21 cellular contexts compared by ENCODE assay signal in genomic region chr12:102562836-102563425, GRCh38.
DNase-seq lines count a peak whose midpoint lies in the region; ATAC-seq, FAIRE-seq and TF ChIP-seq lines count a peak whose summit lies in the region.
"Had no signal": no experiment of that assay in that cellular context is flagged by ENCODE, and none has a peak within 500 bp of the region (broad histone marks: within the 10 kb centered on the region; RNA-seq: fewer than 3 reads in every experiment).

No MANE protein-coding gene starts in this region.

- H3K4me3 ChIP-seq in K562 (no peak overlapping the region), neural progenitor cell (no peak overlapping the region)
- H3K4me3 ChIP-seq: gastroesophageal sphincter, left ventricle myocardium inferior, ovary had no signal

- ATAC-seq in K562: no peak
- ATAC-seq: activated CD4-positive, CD25-positive, alpha-beta regulatory T cell treated with anti-CD3 and anti-CD28 coated beads, Interleukin-2, amount 50 U/mL, for 24 hours; gastroesophageal sphincter; HepG2 had no signal

- H3K9me3 Mint-ChIP-seq in Calu3 (ENCODE audit: low read depth, unreplicated experiment): peaks cover 10% of the 10 kb centered on the region
- no peaks in the 10 kb centered on the region for H3K9me3 Mint-ChIP-seq in neural progenitor cell
- H3K9me3 Mint-ChIP-seq in activated CD4-positive, alpha-beta memory T cell treated with anti-CD3 and anti-CD28 coated beads for 36 hours: peaks cover 6% of the 10 kb centered on the region
- H3K9me3 Mint-ChIP-seq in activated T-cell treated with anti-CD3 and anti-CD28 coated beads, Interleukin-2, amount 50 U/mL, for 24 hours: no peaks in the 10 kb centered on the region
- H3K9me3 Mint-ChIP-seq: activated T-helper 2 cell treated with anti-CD3 and anti-CD28 coated beads, Interferon-gamma antibody, Interleukin-2, Interleukin-4, amounts not matched to agents 10 μg/mL and 5 μg/mL and 100 μg/mL, durations not matched to agents 14 hours and 24 hours and 36 hours had no signal

- H4K20me1 ChIP-seq in K562 (replicated peaks; ENCODE audit: control insufficient read depth, insufficient read depth, low read length) (no peaks in the 10 kb centered on the region), neural progenitor cell (ENCODE audit: low read depth) (no peaks in the 10 kb centered on the region)

- no peaks in the 10 kb centered on the region for H3K27me3 Mint-ChIP-seq in Calu3 (ENCODE audit: unreplicated experiment)
- no peaks in the 10 kb centered on the region for H3K27me3 Mint-ChIP-seq in neural progenitor cell (ENCODE audit: insufficient read depth, low read depth)
- H3K27me3 Mint-ChIP-seq in activated CD4-positive, alpha-beta memory T cell treated with anti-CD3 and anti-CD28 coated beads for 36 hours: no peaks in the 10 kb centered on the region
- H3K27me3 Mint-ChIP-seq in activated T-cell treated with anti-CD3 and anti-CD28 coated beads, Interleukin-2, amount 50 U/mL, for 24 hours: no peaks in the 10 kb centered on the region

- H2AFZ ChIP-seq in K562 (ENCODE audit: low read depth, low read length) (no peak overlapping the region), neural progenitor cell (replicated peaks) (peak overlapping the region; percentile 26)

- H3K4me2 ChIP-seq in K562 (ENCODE audit: insufficient read depth, low read length): no peak overlapping the region
- H3K4me2 ChIP-seq in neural progenitor cell: no peak overlapping the region

- H3K36me3 Mint-ChIP-seq in Calu3 (ENCODE audit: insufficient read depth, unreplicated experiment) (peaks cover 14% of the 10 kb centered on the region), neural progenitor cell (no peaks in the 10 kb centered on the region)
- H3K36me3 Mint-ChIP-seq in activated CD4-positive, alpha-beta memory T cell treated with anti-CD3 and anti-CD28 coated beads for 36 hours: no peaks in the 10 kb centered on the region
- no peaks in the 10 kb centered on the region for H3K36me3 Mint-ChIP-seq in activated T-cell treated with anti-CD3 and anti-CD28 coated beads, Interleukin-2, amount 50 U/mL, for 24 hours (ENCODE audit: low read depth)

- H3K27me3 ChIP-seq in K562 (ENCODE audit: control insufficient read depth in 2 of 2, insufficient read depth in 2 of 2, low read length in 2 of 2): no peaks in the 10 kb centered on the region
- H3K27me3 ChIP-seq in neural progenitor cell: no peaks in the 10 kb centered on the region
- H3K27me3 ChIP-seq: gastroesophageal sphincter, ovary had no signal

- TF ChIP-seq RAD21 in K562 (CRISPR knock-in tag; conservative IDR thresholded peaks at IDR 0.05 in 1 of 2, IDR thresholded peaks at IDR 0.05 in 1 of 2): no peak

- TF ChIP-seq CTCF in Calu3 (IDR thresholded peaks at IDR 0.05; ENCODE audit: unreplicated experiment) (no peak), K562 (IDR thresholded peaks at IDR 0.05 in 2 of 3, conservative IDR thresholded peaks at IDR 0.05 in 1 of 3; ENCODE audit: insufficient read depth in 2 of 3, low read depth in 1 of 3, low read length in 3 of 3) (no peak), neural progenitor cell (IDR thresholded peaks at IDR 0.05) (no peak)

- CTCF ChIA-PET in Calu3 (lab: Charles Lee) (no interaction called here), K562 (lab: Yijun Ruan, JAX; ENCODE audit: low intra/inter-chr PET ratio) (no interaction called here)
- CTCF ChIA-PET in activated CD4-positive, alpha-beta memory T cell treated with anti-CD3 and anti-CD28 coated beads for 36 hours (lab: Charles Lee): no interaction called here

- H3K79me2 ChIP-seq in K562 (ENCODE audit: control insufficient read depth, insufficient read depth, low read length) (no peaks in the 10 kb centered on the region), neural progenitor cell (ENCODE audit: low read depth) (no peaks in the 10 kb centered on the region)

- 3% methylated on average over 2 of the region's 2 CpGs for WGBS in K562 (ENCODE audit: insufficient coverage, low coverage, missing lambda C conversion rate)

- no peak for TF ChIP-seq POLR2A in K562 (conservative IDR thresholded peaks at IDR 0.05)

- H3K4me1 ChIP-seq in K562 (replicated peaks in 1 of 2; ENCODE audit: control insufficient read depth in 2 of 2, insufficient read depth in 2 of 2, low read length in 2 of 2): no peaks in the 10 kb centered on the region
- no peaks in the 10 kb centered on the region for H3K4me1 ChIP-seq in neural progenitor cell
- H3K4me1 ChIP-seq: gastroesophageal sphincter, left ventricle myocardium inferior had no signal

- no peak overlapping the region for H3K9ac ChIP-seq in K562 (ENCODE audit: insufficient read depth in 1 of 2, low read depth in 2 of 2, low read length in 2 of 2)
- H3K9ac ChIP-seq in neural progenitor cell: no peak overlapping the region

- H3K27ac Mint-ChIP-seq in Calu3 (ENCODE audit: unreplicated experiment): peak overlapping the region; percentile 50
- H3K27ac Mint-ChIP-seq in neural progenitor cell: no peak overlapping the region
- no peak overlapping the region for H3K27ac Mint-ChIP-seq in activated CD4-positive, alpha-beta memory T cell treated with anti-CD3 and anti-CD28 coated beads for 36 hours
- H3K27ac Mint-ChIP-seq in activated T-cell treated with anti-CD3 and anti-CD28 coated beads, Interleukin-2, amount 50 U/mL, for 24 hours: no peak overlapping the region
- H3K27ac Mint-ChIP-seq: activated T-helper 2 cell treated with anti-CD3 and anti-CD28 coated beads, Interferon-gamma antibody, Interleukin-2, Interleukin-4, amounts not matched to agents 10 μg/mL and 5 μg/mL and 100 μg/mL, durations not matched to agents 14 hours and 24 hours and 36 hours had no signal

- DNase-seq in Calu3 (peak; percentile 69), HT1080 (ENCODE audit: low read depth) (peak; percentile 17), K562 (ENCODE audit: extremely low read depth in 1 of 4, low spot score in 3 of 4) (peak in 1 of 4 experiments; percentile 8), neural progenitor cell (ENCODE audit: low spot score) (no peak), occipital lobe (lab: John Stamatoyannopoulos, UW) (no peak), NCI-H1092 (lab: John Stamatoyannopoulos, UW) (no peak)
- DNase-seq in activated CD4-positive, alpha-beta memory T cell treated with anti-CD3 and anti-CD28 coated beads for 36 hours: no peak
- DNase-seq in activated T-cell treated with anti-CD3 and anti-CD28 coated beads, Interleukin-2, amount 50 U/mL, for 24 hours: no peak
- DNase-seq: COR-L47; erythroblast; left ventricle myocardium inferior; MV-4-11; NCI-H1930; NCI-H510A; ovary; Right ventricle myocardium superior; stimulated activated CD4-positive, alpha-beta T cell treated with anti-CD3 and anti-CD28 coated beads, Interleukin-2, amount 100 ng/mL, for 24 hours had no signal

- H3K36me3 ChIP-seq in K562 (ENCODE audit: control insufficient read depth, insufficient read depth, low read length) (no peaks in the 10 kb centered on the region), neural progenitor cell (no peaks in the 10 kb centered on the region)
- H3K36me3 ChIP-seq: gastroesophageal sphincter, left ventricle myocardium inferior, ovary had no signal

- no peak for TF ChIP-seq EP300 in K562 (IDR thresholded peaks at IDR 0.05; ENCODE audit: low read length)

- POLR2A ChIA-PET in K562 (lab: Yijun Ruan, JAX): no interaction called here
- POLR2A ChIA-PET in activated CD4-positive, alpha-beta memory T cell treated with anti-CD3 and anti-CD28 coated beads for 36 hours (lab: Charles Lee): no interaction called here

- H3K27ac ChIP-seq in K562 (ENCODE audit: extremely low read depth, low read depth, low read length): no peak overlapping the region
- no peak overlapping the region for H3K27ac ChIP-seq in neural progenitor cell
- H3K27ac ChIP-seq: gastroesophageal sphincter, left ventricle myocardium inferior, ovary had no signal

- peaks cover 42% of the 10 kb centered on the region for H3K4me1 Mint-ChIP-seq in Calu3 (ENCODE audit: low read depth, unreplicated experiment)
- H3K4me1 Mint-ChIP-seq in neural progenitor cell: no peaks in the 10 kb centered on the region
- no peaks in the 10 kb centered on the region for H3K4me1 Mint-ChIP-seq in activated CD4-positive, alpha-beta memory T cell treated with anti-CD3 and anti-CD28 coated beads for 36 hours (ENCODE audit: low read depth)
- H3K4me1 Mint-ChIP-seq in activated T-cell treated with anti-CD3 and anti-CD28 coated beads, Interleukin-2, amount 50 U/mL, for 24 hours (ENCODE audit: low read depth): no peaks in the 10 kb centered on the region

- H3K9me1 ChIP-seq in K562 (ENCODE audit: control insufficient read depth, insufficient read depth, low read length): no peaks in the 10 kb centered on the region

- H3K9me3 ChIP-seq in K562 (replicated peaks; ENCODE audit: control insufficient read depth, insufficient read depth, low read depth, low read length): 0 out of 2 replicates have a peak, but pooled peaks cover 2% of the 10 kb centered on the region
- H3K9me3 ChIP-seq in neural progenitor cell (ENCODE audit: low read depth): no peaks in the 10 kb centered on the region
- H3K9me3 ChIP-seq: ovary had no signal

- FAIRE-seq in K562 (lab: Jason Lieb, UNC): no peak
- FAIRE-seq: HepG2 had no signal

- H3F3A ChIP-seq in neural progenitor cell (ENCODE audit: low read depth): no peaks in the 10 kb centered on the region

- intact Hi-C loops in Calu3 (cut with micrococcal nuclease; ENCODE audit: unreplicated experiment) (loop anchor here (5.0 kb wide), 2 partner anchors 69 to 129 kb away; no protein-coding TSS in a partner anchor), K562 (cut with micrococcal nuclease) (no loop called here)
- intact Hi-C loops in activated CD4-positive, alpha-beta memory T cell treated with anti-CD3 and anti-CD28 coated beads for 36 hours (cut with micrococcal nuclease): no loop called here

- H3K4me3 Mint-ChIP-seq in Calu3 (ENCODE audit: low read depth, unreplicated experiment) (peak overlapping the region; percentile 11), neural progenitor cell (no peak overlapping the region)
- H3K4me3 Mint-ChIP-seq in activated CD4-positive, alpha-beta memory T cell treated with anti-CD3 and anti-CD28 coated beads for 36 hours: no peak overlapping the region
- H3K4me3 Mint-ChIP-seq in activated T-cell treated with anti-CD3 and anti-CD28 coated beads, Interleukin-2, amount 50 U/mL, for 24 hours: no peak overlapping the region

- BruUV-seq in Calu3 (replicated peaks; lab: Mats Ljungman, UMichigan) (no TSS peak), K562 (replicated peaks; lab: Mats Ljungman, UMichigan) (no TSS peak)

- in situ Hi-C loops in K562 (cut with MboI): no loop called here

TF ChIP-seq in K562, 482 proteins besides CTCF, POLR2A, EP300 and RAD21:
- TF ChIP-seq NFIC (IDR thresholded peaks at IDR 0.05) (peak; percentile 29), ARHGAP35 (IDR thresholded peaks at IDR 0.05; ENCODE audit: partially characterized antibody) (no peak)

Comparison
In these comparisons a context has a peak if more than half of its experiments do, and no peak if none do; other contexts are left out.
1. DNase-seq: peak in Calu3 (single experiment) and HT1080 (single experiment); none in neural progenitor cell (single experiment), occipital lobe (single experiment), NCI-H1092 (single experiment), activated CD4-positive, alpha-beta memory T cell treated with anti-CD3 and anti-CD28 coated beads for 36 hours (single experiment) and activated T-cell treated with anti-CD3 and anti-CD28 coated beads, Interleukin-2, amount 50 U/mL, for 24 hours (single experiment).